9 cellular contexts compared by ENCODE assay signal in genomic region chr17:72792771-72793170, GRCh38.
"Had no signal": no experiment of that assay in that cellular context is flagged by ENCODE, and none has a peak within 500 bp of the region (broad histone marks: within the 10 kb centered on the region; RNA-seq: fewer than 3 reads in every experiment).

No MANE protein-coding gene starts in this region.

- H2AFZ ChIP-seq: GM23248 had no signal

- H3K27ac ChIP-seq: GM23248, HL-60 had no signal

- H3K4me1 ChIP-seq: HAP-1 had no signal

- H3K4me3 ChIP-seq: GM23248, HAP-1, K562 had no signal

- H3K36me3 ChIP-seq: HAP-1 had no signal

- H3K4me3 Mint-ChIP-seq: HFFc6 had no signal

- H3K9ac ChIP-seq: GM23248 had no signal

- ATAC-seq: HCT116, K562 had no signal

- H3K27ac Mint-ChIP-seq: HFFc6 had no signal

- H3K9me3 ChIP-seq: HAP-1 had no signal

- DNase-seq: GM23248, GOT3, H7, HFFc6, IMR-90 had no signal

- FAIRE-seq: K562 had no signal
